Comparison of ENCODE assay signal across 8 cellular contexts in the genomic region with DNA sequence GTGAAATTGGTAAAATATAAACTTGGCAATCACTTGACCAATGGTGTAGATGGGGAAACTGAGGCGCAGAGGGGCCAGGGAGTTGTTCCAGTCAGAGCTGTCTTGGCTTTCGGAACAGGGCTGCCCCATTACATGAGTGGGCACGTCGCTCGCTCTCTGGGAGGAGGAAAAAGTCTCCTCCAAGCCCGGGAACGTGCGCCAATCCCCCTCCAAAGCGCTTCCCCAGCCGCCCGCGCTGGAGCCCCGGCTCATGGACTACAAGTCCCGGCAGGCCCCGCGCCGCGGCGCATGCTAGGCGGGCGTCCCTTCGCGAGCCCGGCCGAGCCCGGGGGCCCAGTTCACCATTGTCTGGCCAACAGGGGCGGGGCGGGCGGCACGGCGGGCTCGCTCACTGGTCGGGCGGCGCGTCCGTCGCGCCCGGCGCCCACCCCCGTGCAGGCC. TPM values are rescaled to one million over a fixed set of nuclear protein-coding genes. Genes with fewer than 3 reads are reported as not detected.
A peak's percentile ranks its signal among the peaks of the same experiment; 100 is the strongest.
DNase-seq lines count a peak whose midpoint lies in the region; ATAC-seq and TF ChIP-seq lines count a peak whose summit lies in the region.

No MANE protein-coding gene starts in this region.

- ATAC-seq in GM19351 (IDR thresholded peaks at IDR 0.05; ENCODE audit: unreplicated experiment) (peak; percentile 89), HG03520 (IDR thresholded peaks at IDR 0.05; ENCODE audit: unreplicated experiment) (peak; percentile 85), left lung (peak; percentile 99)

- TF ChIP-seq CTCF in coronary artery (IDR thresholded peaks at IDR 0.05), result no peak
- TF ChIP-seq CTCF in left lung (IDR thresholded peaks at IDR 0.05), result no peak

- H3K4me3 ChIP-seq in coronary artery, result peak overlapping the region; percentile 93
- peak overlapping the region; percentile 12 to 59 for H3K4me3 ChIP-seq in left lung

- no peaks in the 10 kb centered on the region for H3K36me3 ChIP-seq in left lung

- H3K27me3 ChIP-seq in left lung, result no peaks in the 10 kb centered on the region

- peaks cover 7 to 22% of the 10 kb centered on the region in 2 donors for H3K4me1 ChIP-seq in left lung

- intact Hi-C loops in left lung (cut with DNase I), result no loop called here

- DNase-seq in AML-193 (lab: John Stamatoyannopoulos, UW) (peak; percentile 58 to 64), NCI-H69 (lab: John Stamatoyannopoulos, UW) (peak; percentile 94), coronary artery (ENCODE audit: low spot score) (peak; percentile 96), left lung (peak; percentile 96 to 100)
- peak; percentile 95 for DNase-seq in activated CD4-positive, alpha-beta T cell treated with anti-CD3 and anti-CD28 coated beads, Interleukin-2, amount 50 U/mL, for 1 hour
- DNase-seq in stimulated activated CD4-positive, alpha-beta T cell treated with anti-CD3 and anti-CD28 coated beads, Interleukin-2, amount 100 ng/mL, for 24 hours, result peak; percentile 96 to 98

- H3K9me3 ChIP-seq in left lung, result no peaks in the 10 kb centered on the region

- peak overlapping the region; percentile 24 to 91 for H3K27ac ChIP-seq in coronary artery
- H3K27ac ChIP-seq in left lung, result peak overlapping the region in 1 of 2 donors; percentile 23

RNA-seq across cellular contexts. Expression of gene LLGL1, which starts 0.3 kb away (rescaled TPM):
- 10 to 100 TPM; 14.4 to 17.8 TPM for total RNA-seq in left lung

RNA-seq across cellular contexts. Expression of gene FLII, which starts 33.4 kb away (rescaled TPM):
- 100 to 1,000 TPM; 313 to 381 TPM for total RNA-seq in left lung

RNA-seq across cellular contexts. Expression of gene MIEF2, which starts 35.3 kb away (rescaled TPM):
- 10 to 100 TPM in 1 of 2 donors, 1 to 10 TPM in 1; 9.0 to 16.3 TPM for total RNA-seq in left lung

RNA-seq across cellular contexts. Expression of gene ALKBH5, which starts 41.5 kb away (rescaled TPM):
- 10 to 100 TPM; 87.6 to 99.6 TPM for total RNA-seq in left lung
